25 cellular contexts compared by ENCODE assay signal in the genomic region with DNA sequence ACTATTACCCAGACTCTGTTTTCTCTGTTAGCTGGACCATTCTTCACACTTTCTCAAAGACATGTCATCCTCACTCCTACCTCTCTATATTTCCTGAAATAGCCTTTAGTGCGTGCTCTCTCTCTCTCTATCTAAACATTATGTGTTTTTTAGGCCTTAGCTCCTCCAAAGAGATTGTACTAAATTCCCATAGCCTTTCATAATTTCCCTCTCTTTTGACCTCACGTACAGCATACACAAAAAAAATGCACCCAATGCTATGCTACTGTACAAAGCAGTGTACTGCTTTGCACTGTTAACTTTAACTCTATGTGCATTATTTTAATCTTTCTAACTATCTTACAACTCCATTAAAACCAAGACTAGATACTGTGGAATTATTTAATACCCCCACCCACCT.
A peak's percentile ranks its signal among the peaks of the same experiment; 100 is the strongest.
DNase-seq lines count a peak whose midpoint lies in the region; ATAC-seq, FAIRE-seq and TF ChIP-seq lines count a peak whose summit lies in the region.
"Had no signal": no experiment of that assay in that cellular context is flagged by ENCODE, and none has a peak within 500 bp of the region (broad histone marks: within the 10 kb centered on the region; RNA-seq: fewer than 3 reads in every experiment).

No MANE protein-coding gene starts in this region.

- peak; percentile 53 for DNase-seq in AG04450 (ENCODE audit: low read depth, low spot score)
- peak; percentile 85 for DNase-seq in IMR-90
- peak; percentile 51 for DNase-seq in astrocyte (ENCODE audit: low read depth)
- peak; percentile 64 for DNase-seq in choroid plexus epithelial cell (ENCODE audit: low read depth)
- no peak for DNase-seq in occipital lobe (lab: John Stamatoyannopoulos, UW)
- DNase-seq in OCI-LY7 (ENCODE audit: low spot score), result no peak
- DNase-seq: 8988T; ACHN; AML-193; Caco-2; Calu3; CD4-positive, alpha-beta T cell; CD8-positive, alpha-beta T cell; DMS79 treated with DMSO at 0.1 percent for 48 hours; GF-D8 had no signal

- H4K5ac ChIP-seq in IMR-90 (ENCODE audit: low read depth, low read length), result no peak overlapping the region

- peak overlapping the region; percentile 60; the same call in 1 of the 3 replicates for H2BK15ac ChIP-seq in IMR-90 (ENCODE audit: low read depth, low read length)

- peaks cover 26% of the 10 kb centered on the region for H3K4me1 Mint-ChIP-seq in astrocyte (ENCODE audit: low read depth, unreplicated experiment)
- H3K4me1 Mint-ChIP-seq: B cell had no signal

- no peak overlapping the region for H3K27ac Mint-ChIP-seq in astrocyte (ENCODE audit: unreplicated experiment)
- H3K27ac Mint-ChIP-seq: B cell; CD4-positive, alpha-beta T cell; CD8-positive, alpha-beta T cell had no signal

- no peaks in the 10 kb centered on the region for H3K36me3 ChIP-seq in IMR-90 (ENCODE audit: control insufficient read depth, insufficient read depth, low read length)
- H3K36me3 ChIP-seq in astrocyte (ENCODE audit: insufficient read depth, low read length), result no peaks in the 10 kb centered on the region
- H3K36me3 ChIP-seq in OCI-LY7 (ENCODE audit: insufficient read depth, low read length), result no peaks in the 10 kb centered on the region
- H3K36me3 ChIP-seq: BLaER1 treated with 17β-estradiol and CSF1 and Interleukin-3, amounts not matched to agents 10 nM and 100 nM had no signal

- H2AFZ ChIP-seq in IMR-90 (replicated peaks; ENCODE audit: low read length, poor library complexity) (no peak overlapping the region), astrocyte (ENCODE audit: low read depth, low read length) (no peak overlapping the region), OCI-LY7 (ENCODE audit: low read length) (no peak overlapping the region)

- H3K4me1 ChIP-seq in IMR-90 (ENCODE audit: control insufficient read depth, insufficient read depth, low read length) (peaks cover 19% of the 10 kb centered on the region), astrocyte (ENCODE audit: insufficient read depth, low read length) (peaks cover 6% of the 10 kb centered on the region), OCI-LY7 (ENCODE audit: insufficient read depth, low read length, poor library complexity, severe bottlenecking) (no peaks in the 10 kb centered on the region)
- H3K4me1 ChIP-seq: BLaER1 treated with 17β-estradiol and CSF1 and Interleukin-3, amounts not matched to agents 10 nM and 100 nM had no signal

- H3K4me3 Mint-ChIP-seq in astrocyte (ENCODE audit: unreplicated experiment), result no peak overlapping the region
- H3K4me3 Mint-ChIP-seq: B cell; CD4-positive, alpha-beta T cell; CD8-positive, alpha-beta T cell had no signal

- H4K8ac ChIP-seq in IMR-90 (ENCODE audit: low read depth in 2 of 2, low read length in 2 of 2), result no peak overlapping the region

- H2BK5ac ChIP-seq in IMR-90 (ENCODE audit: low read depth, low read length, poor library complexity, severe bottlenecking), result peak overlapping the region; percentile 87

- no peaks in the 10 kb centered on the region for H3K9me2 ChIP-seq in OCI-LY7 (ENCODE audit: insufficient read depth, low read length)

- no peaks in the 10 kb centered on the region for H3K36me3 Mint-ChIP-seq in astrocyte (ENCODE audit: low read depth, unreplicated experiment)
- H3K36me3 Mint-ChIP-seq: CD8-positive, alpha-beta T cell had no signal

- dilution Hi-C loops in IMR-90 (cut with HindIII; ENCODE audit: low sequenced_read_pairs, unreplicated experiment), result no loop called here

- H3K4ac ChIP-seq in IMR-90 (ENCODE audit: low read depth, low read length), result peak overlapping the region; percentile 78; the same call in 1 of the 2 replicates

- ATAC-seq in IMR-90 (ENCODE audit: low read depth) (peak; percentile 75), HG02798 (IDR thresholded peaks at IDR 0.05; ENCODE audit: poor library complexity, unreplicated experiment) (no peak), HG02763 (IDR thresholded peaks at IDR 0.05; ENCODE audit: unreplicated experiment) (no peak)
- ATAC-seq: CD8-positive, alpha-beta T cell had no signal

- TF ChIP-seq CTCF in AG04450 (IDR thresholded peaks at IDR 0.05; ENCODE audit: low read depth, low read length) (no peak), IMR-90 (conservative IDR thresholded peaks at IDR 0.05; ENCODE audit: low read depth, low read length) (no peak), astrocyte (IDR thresholded peaks at IDR 0.05; ENCODE audit: insufficient read depth, low read depth, low read length) (no peak), choroid plexus epithelial cell (conservative IDR thresholded peaks at IDR 0.05; ENCODE audit: low read depth, low read length) (no peak), OCI-LY7 (conservative IDR thresholded peaks at IDR 0.05; ENCODE audit: low read length) (no peak)

- peaks cover 2% of the 10 kb centered on the region; the same call in 1 of the 2 replicates for H3K9me3 ChIP-seq in AG04450 (ENCODE audit: control insufficient read depth, insufficient read depth, low read length)
- no peaks in the 10 kb centered on the region for H3K9me3 ChIP-seq in IMR-90 (ENCODE audit: control insufficient read depth, insufficient read depth, low read length)
- no peaks in the 10 kb centered on the region for H3K9me3 ChIP-seq in astrocyte (ENCODE audit: insufficient read depth, low read depth, low read length)
- no peaks in the 10 kb centered on the region for H3K9me3 ChIP-seq in OCI-LY7 (ENCODE audit: low read length)
- H3K9me3 ChIP-seq: BLaER1 treated with 17β-estradiol and CSF1 and Interleukin-3, amounts not matched to agents 10 nM and 100 nM had no signal

- peak overlapping the region; percentile 80; the same call in 1 of the 2 replicates for H2BK20ac ChIP-seq in IMR-90 (ENCODE audit: low read depth, low read length)

- H3K9ac ChIP-seq in IMR-90 (ENCODE audit: low read depth, low read length) (no peak overlapping the region), astrocyte (ENCODE audit: low read length) (no peak overlapping the region)
- H3K9ac ChIP-seq: BLaER1 treated with 17β-estradiol and CSF1 and Interleukin-3, amounts not matched to agents 10 nM and 100 nM had no signal

- no peak for FAIRE-seq in astrocyte (lab: Jason Lieb, UNC)
- FAIRE-seq: A204.1, D721Med, G401.6, GM12891, GM19239 had no signal

- no peaks in the 10 kb centered on the region; the same call in 1 of the 2 replicates for H3K9me1 ChIP-seq in IMR-90 (ENCODE audit: insufficient read depth, low read length)

- H3K27me3 ChIP-seq in AG04450 (ENCODE audit: control insufficient read depth, insufficient read depth, low read length) (no peaks in the 10 kb centered on the region), IMR-90 (ENCODE audit: control insufficient read depth, insufficient read depth, low read length) (no peaks in the 10 kb centered on the region), astrocyte (ENCODE audit: insufficient read depth, low read length) (peaks cover 2% of the 10 kb centered on the region)
- H3K27me3 ChIP-seq: BLaER1 treated with 17β-estradiol and CSF1 and Interleukin-3, amounts not matched to agents 10 nM and 100 nM had no signal

- H3K79me2 ChIP-seq in astrocyte (ENCODE audit: insufficient read depth, low read length), result no peaks in the 10 kb centered on the region
- H3K79me2 ChIP-seq in OCI-LY7 (ENCODE audit: insufficient read depth, low read depth, low read length), result no peaks in the 10 kb centered on the region

- in situ Hi-C loops in IMR-90 (cut with MboI; ENCODE audit: low sequenced_read_pairs), result no loop called here

- H3K4me2 ChIP-seq in IMR-90 (ENCODE audit: low read depth, low read length) (peak overlapping the region; percentile 33; the same call in 1 of the 2 replicates), astrocyte (ENCODE audit: low read length) (peak overlapping the region; percentile 44), OCI-LY7 (ENCODE audit: low read length) (no peak overlapping the region)
- H3K4me2 ChIP-seq: BLaER1 treated with 17β-estradiol and CSF1 and Interleukin-3, amounts not matched to agents 10 nM and 100 nM had no signal

- intact Hi-C loops in IMR-90 (cut with micrococcal nuclease), result no loop called here
- intact Hi-C loops in OCI-LY7 (cut with micrococcal nuclease; ENCODE audit: unreplicated experiment), result no loop called here

- H3K23ac ChIP-seq in IMR-90 (ENCODE audit: low read depth, low read length), result peak overlapping the region; percentile 48; the same call in 1 of the 2 replicates

- H3K18ac ChIP-seq in IMR-90 (ENCODE audit: low read depth, low read length), result no peak overlapping the region

- no peak overlapping the region for H2AK5ac ChIP-seq in IMR-90 (ENCODE audit: low read depth, low read length)

- H4K20me1 ChIP-seq in IMR-90 (ENCODE audit: insufficient read depth, low read length) (no peaks in the 10 kb centered on the region), astrocyte (ENCODE audit: insufficient read depth, low read length) (no peaks in the 10 kb centered on the region), OCI-LY7 (ENCODE audit: insufficient read depth, low read length) (no peaks in the 10 kb centered on the region; the same call in 1 of the 2 replicates)
- H4K20me1 ChIP-seq: BLaER1 treated with 17β-estradiol and CSF1 and Interleukin-3, amounts not matched to agents 10 nM and 100 nM had no signal

- no peak overlapping the region for H2AK9ac ChIP-seq in IMR-90 (replicated peaks; ENCODE audit: low read depth, low read length, poor library complexity)

- H3K27ac ChIP-seq in AG04450 (ENCODE audit: low read depth, low read length) (no peak overlapping the region), IMR-90 (ENCODE audit: insufficient read depth, low read length) (no peak overlapping the region), astrocyte (ENCODE audit: low read depth, low read length) (peak overlapping the region; percentile 7), OCI-LY7 (ENCODE audit: low read depth, low read length, poor library complexity, severe bottlenecking) (no peak overlapping the region)
- H3K27ac ChIP-seq: BLaER1 treated with 17β-estradiol and CSF1 and Interleukin-3, amounts not matched to agents 10 nM and 100 nM; C4-2B had no signal

- POLR2A ChIA-PET in AG04450 (lab: Yijun Ruan, JAX) (no interaction called here), IMR-90 (lab: Charles Lee; ENCODE audit: unreplicated experiment) (no interaction called here), OCI-LY7 (lab: Charles Lee) (interaction anchor here (0.6 to 0.7 kb wide), 2 partner anchors 123 to 343 kb away, joined by 3 read pairs; partner anchors contain the start of gene OR6J1)

- no peak for TF ChIP-seq POLR2A in IMR-90 (IDR thresholded peaks at IDR 0.05; ENCODE audit: low read depth, low read length)

- peak overlapping the region; percentile 90; the same call in 1 of the 2 replicates for H2BK120ac ChIP-seq in IMR-90 (ENCODE audit: low read depth, low read length)

- peaks cover 3% of the 10 kb centered on the region for H3K27me3 Mint-ChIP-seq in astrocyte (ENCODE audit: low read depth, unreplicated experiment)
- H3K27me3 Mint-ChIP-seq: CD4-positive, alpha-beta T cell had no signal

- CTCF ChIA-PET in AG04450 (lab: Charles Lee), result interaction anchor here (0.8 to 3.9 kb wide), 5 partner anchors 20 to 256 kb away, joined by 3 to 17 read pairs (median 5); no protein-coding TSS in a partner anchor
- CTCF ChIA-PET in IMR-90 (lab: Yijun Ruan, JAX), result interaction anchor here (0.6 to 1.0 kb wide), 2 partner anchors 13 to 33 kb away, joined by 3 read pairs; no protein-coding TSS in a partner anchor
- CTCF ChIA-PET in OCI-LY7 (lab: Charles Lee; ENCODE audit: unreplicated experiment), result no interaction called here

- H3K79me1 ChIP-seq in IMR-90 (ENCODE audit: low read depth in 1 of 2, low read length in 2 of 2), result no peaks in the 10 kb centered on the region

- TF ChIP-seq RAD21 in IMR-90 (IDR thresholded peaks at IDR 0.05; ENCODE audit: low read length), result no peak; the same call in 1 of the 2 replicates

- no peak overlapping the region for H3K4me3 ChIP-seq in AG04450 (ENCODE audit: low read depth, low read length)
- no peak overlapping the region for H3K4me3 ChIP-seq in IMR-90 (ENCODE audit: insufficient read depth, low read depth, low read length)
- H3K4me3 ChIP-seq in astrocyte (ENCODE audit: insufficient read depth, low read depth, low read length), result no peak overlapping the region
- no peak overlapping the region for H3K4me3 ChIP-seq in choroid plexus epithelial cell (ENCODE audit: low read depth, low read length)
- H3K4me3 ChIP-seq in OCI-LY7 (ENCODE audit: low read depth, low read length, poor library complexity, severe bottlenecking), result no peak overlapping the region
- H3K4me3 ChIP-seq: BLaER1 treated with 17β-estradiol and CSF1 and Interleukin-3, amounts not matched to agents 10 nM and 100 nM had no signal

- no TSS peak for BruUV-seq in IMR-90 (replicated peaks; lab: Mats Ljungman, UMichigan)
- BruUV-seq in OCI-LY7 (replicated peaks; lab: Mats Ljungman, UMichigan), result no TSS peak

- 0 out of 2 replicates have a peak overlapping the region, but pooled peaks have one; percentile 63 for H3K14ac ChIP-seq in IMR-90 (replicated peaks; ENCODE audit: low read depth, low read length)

- no peaks in the 10 kb centered on the region for H3K9me3 Mint-ChIP-seq in astrocyte (ENCODE audit: unreplicated experiment)
- H3K9me3 Mint-ChIP-seq: CD4-positive, alpha-beta T cell; CD8-positive, alpha-beta T cell had no signal

- no CpG with 5 or more reads among the region's 2 CpGs for WGBS in IMR-90 (ENCODE audit: extremely low coverage in 2 of 2, insufficient read length in 1 of 2), 2 experiments

- H4K91ac ChIP-seq in IMR-90 (ENCODE audit: insufficient read depth, low read depth, low read length), result no peak overlapping the region

- no peak overlapping the region for H3K56ac ChIP-seq in IMR-90 (ENCODE audit: extremely low read depth, insufficient read depth, low read length)

Comparison
In these comparisons a context has a peak if more than half of its experiments do, and no peak if none do; other contexts are left out.
1. DNase-seq: peak in AG04450 (single experiment), IMR-90 (single experiment), astrocyte (single experiment) and choroid plexus epithelial cell (single experiment); none in occipital lobe (single experiment) and OCI-LY7 (single experiment).